Comparison of ENCODE assay signal across 24 cellular contexts in genomic region chr4:48664938-48665337, GRCh38.
DNase-seq lines count a peak whose midpoint lies in the region; ATAC-seq and TF ChIP-seq lines count a peak whose summit lies in the region.
"Had no signal": no experiment of that assay in that cellular context is flagged by ENCODE, and none has a peak within 500 bp of the region (broad histone marks: within the 10 kb centered on the region; RNA-seq: fewer than 3 reads in every experiment).

No MANE protein-coding gene starts in this region.

- no TSS peak for BruUV-seq in PC-9 (replicated peaks; lab: Mats Ljungman, UMichigan)

- no peaks in the 10 kb centered on the region for H3K4me1 Mint-ChIP-seq in glutamatergic neuron (ENCODE audit: low read depth, unreplicated experiment)

- H3K27ac Mint-ChIP-seq in glutamatergic neuron (ENCODE audit: unreplicated experiment), result no peak overlapping the region
- H3K27ac Mint-ChIP-seq: CD8-positive, alpha-beta T cell had no signal

- H3K9me2 ChIP-seq in PC-9 (ENCODE audit: insufficient read depth), result no peaks in the 10 kb centered on the region

- POLR2A ChIA-PET in HEK293 (lab: Yijun Ruan, JAX) (no interaction called here), PC-9 (lab: Charles Lee; ENCODE audit: unreplicated experiment) (no interaction called here)

- CTCF ChIA-PET in HEK293 (lab: Yijun Ruan, JAX) (no interaction called here), PC-9 (lab: Charles Lee) (no interaction called here)

- TF ChIP-seq CTCF in HEK293 (tag by site-specific recombination; IDR thresholded peaks at IDR 0.05), result no peak
- no peak for TF ChIP-seq CTCF in PC-9 (conservative IDR thresholded peaks at IDR 0.05)
- no peak for TF ChIP-seq CTCF in glutamatergic neuron (IDR thresholded peaks at IDR 0.05; ENCODE audit: partially characterized antibody, unreplicated experiment)

- H3K27me3 Mint-ChIP-seq in glutamatergic neuron (ENCODE audit: unreplicated experiment), result no peaks in the 10 kb centered on the region

- no peaks in the 10 kb centered on the region for H3K27me3 ChIP-seq in PC-9 (ENCODE audit: insufficient read depth, low read depth)
- H3K27me3 ChIP-seq: BLaER1 treated with 17β-estradiol and CSF1 and Interleukin-3, amounts not matched to agents 10 nM and 100 nM had no signal

- H4K20me1 ChIP-seq in PC-9 (ENCODE audit: insufficient read depth), result no peaks in the 10 kb centered on the region

- peaks cover 3% of the 10 kb centered on the region for H3K9me3 Mint-ChIP-seq in glutamatergic neuron (ENCODE audit: unreplicated experiment)

- no peak overlapping the region for H3K4me3 Mint-ChIP-seq in glutamatergic neuron (ENCODE audit: unreplicated experiment)
- H3K4me3 Mint-ChIP-seq: CD8-positive, alpha-beta T cell had no signal

- H3K36me3 ChIP-seq in HEK293 (ENCODE audit: control insufficient read depth in 2 of 2, insufficient read depth in 1 of 2, low read length in 2 of 2) (no peaks in the 10 kb centered on the region; a peak in 1 of 3 replicates), PC-9 (ENCODE audit: low read depth) (no peaks in the 10 kb centered on the region)

- intact Hi-C loops in PC-9 (cut with micrococcal nuclease; ENCODE audit: unreplicated experiment), result no loop called here

- no peak for DNase-seq in PC-9
- DNase-seq in epithelial cell of prostate (ENCODE audit: low read depth, low spot score), result no peak
- peak; percentile 24 for DNase-seq in renal cortical epithelial cell (ENCODE audit: low read depth)
- no peak for DNase-seq in NCI-H146 treated with DMSO at 0.1 percent for 48 hours (lab: John Stamatoyannopoulos, UW; ENCODE audit: unreplicated experiment)
- no peak for DNase-seq in glutamatergic neuron
- DNase-seq: Calu3; CD8-positive, alpha-beta T cell; DMS53; EL; GOT3; IMR-90; Karpas-422; MM.1S; NCI-H1092; NCI-H146; NCI-H2081; NCI-H446 treated with DMSO at 0.1 percent for 48 hours; NCI-H748 treated with DMSO at 0.1 percent for 48 hours; SIG-M5 had no signal

- H3F3A ChIP-seq in PC-9 (ENCODE audit: insufficient read depth, low read depth), result peaks cover 16% of the 10 kb centered on the region; the same call in 1 of the 2 replicates

- H3K4me3 ChIP-seq in HEK293 (ENCODE audit: low read depth, low read length) (no peak overlapping the region), PC-9 (no peak overlapping the region)
- H3K4me3 ChIP-seq: BLaER1 treated with 17β-estradiol and CSF1 and Interleukin-3, amounts not matched to agents 10 nM and 100 nM had no signal

- H3K4me1 ChIP-seq in HEK293 (ENCODE audit: control insufficient read depth, insufficient read depth, low read length) (no peaks in the 10 kb centered on the region), PC-9 (replicated peaks; ENCODE audit: insufficient read depth) (peaks cover 21% of the 10 kb centered on the region)

- no peaks in the 10 kb centered on the region for H3K36me3 Mint-ChIP-seq in glutamatergic neuron (ENCODE audit: unreplicated experiment)

- ATAC-seq in HG02840 (IDR thresholded peaks at IDR 0.05; ENCODE audit: low FRiP score, unreplicated experiment) (no peak), HG02763 (IDR thresholded peaks at IDR 0.05; ENCODE audit: unreplicated experiment) (no peak)
- ATAC-seq: CD8-positive, alpha-beta T cell; SK-N-SH treated with all-trans-retinoic acid at 6 μM for 48 hours had no signal

- H3K4me2 ChIP-seq in PC-9, result peak overlapping the region; percentile 53; the same call in 1 of the 2 replicates
- H3K4me2 ChIP-seq: BLaER1 treated with 17β-estradiol and CSF1 and Interleukin-3, amounts not matched to agents 10 nM and 100 nM had no signal

- no peak overlapping the region for H2AFZ ChIP-seq in PC-9

- H3K9me3 ChIP-seq in HEK293 (ENCODE audit: control insufficient read depth, insufficient read depth, low read depth, low read length) (no peaks in the 10 kb centered on the region), PC-9 (ENCODE audit: insufficient read depth, low read depth) (no peaks in the 10 kb centered on the region)

- no peaks in the 10 kb centered on the region for H3K79me2 ChIP-seq in PC-9 (ENCODE audit: low read depth)

- H3K27ac ChIP-seq in HEK293 (ENCODE audit: extremely low read depth, low read depth, low read length) (no peak overlapping the region), PC-9 (0 out of 2 replicates have a peak overlapping the region, but pooled peaks have one; percentile 58), epithelial cell of prostate (peak overlapping the region; percentile 61)
- H3K27ac ChIP-seq: BLaER1 treated with 17β-estradiol and CSF1 and Interleukin-3, amounts not matched to agents 10 nM and 100 nM had no signal

TF ChIP-seq in HEK293, 187 proteins besides CTCF, POLR2A, EP300 and RAD21:
- TF ChIP-seq SP7 (tag by site-specific recombination; IDR thresholded peaks at IDR 0.05) (0 out of 2 replicates have a peak, but pooled peaks have one; percentile 21), ZFP69B (tag by site-specific recombination; IDR thresholded peaks at IDR 0.05) (no peak)
